ENCODE assay signal across 16 cellular contexts in the genomic region with DNA sequence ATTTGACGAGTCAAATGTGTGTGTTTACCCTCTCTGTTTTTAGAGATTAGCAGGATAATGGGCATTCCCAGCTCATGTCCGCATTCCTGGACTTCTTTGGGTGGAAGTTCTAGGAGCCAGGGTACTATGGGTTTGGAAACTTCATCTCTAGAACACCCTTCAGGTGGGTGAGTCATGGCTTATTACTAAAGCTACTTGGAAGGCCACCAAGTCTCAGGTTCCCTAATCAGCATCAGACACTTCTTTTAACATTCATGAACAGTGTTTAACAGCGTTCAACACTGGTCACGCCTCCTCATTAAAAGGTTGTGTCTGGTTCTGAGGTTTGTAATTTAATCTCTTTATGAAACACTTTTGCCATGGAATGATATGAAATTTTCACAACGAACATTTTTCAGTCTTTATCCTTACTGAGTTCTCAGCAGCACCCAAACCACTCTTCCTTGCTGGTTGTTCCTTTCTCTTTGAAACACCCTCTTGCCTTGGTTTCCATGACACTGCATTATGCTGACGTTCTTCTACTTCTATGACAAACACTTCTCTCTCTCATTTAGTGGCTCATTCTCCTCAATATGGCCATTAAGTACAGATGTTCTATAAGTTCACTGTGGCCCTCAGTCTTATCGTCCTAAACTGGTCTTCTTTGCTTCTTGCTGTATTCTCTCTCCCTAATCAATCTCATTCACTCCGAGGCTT. TPM values are rescaled to one million over a fixed set of nuclear protein-coding genes. Genes with fewer than 3 reads are reported as not detected.
DNase-seq lines count a peak whose midpoint lies in the region; ATAC-seq lines count a peak whose summit lies in the region.
"Had no signal": no experiment of that assay in that cellular context is flagged by ENCODE, and none has a peak within 500 bp of the region (broad histone marks: within the 10 kb centered on the region; RNA-seq: fewer than 3 reads in every experiment).

No MANE protein-coding gene starts in this region.

- no peak overlapping the region for H3K4me2 ChIP-seq in trophoblast cell (ENCODE audit: low read length)

- ATAC-seq in activated T-helper 17 cell treated with anti-CD3 and anti-CD28 coated beads, Interleukin-2, amount 50 U/mL, for 72 hours (replicated peaks) = peak; percentile 37
- ATAC-seq in HG02840 (IDR thresholded peaks at IDR 0.05; ENCODE audit: low FRiP score, unreplicated experiment) = no peak
- no peak for ATAC-seq in effector memory CD8-positive, alpha-beta T cell (replicated peaks)

- H3K79me1 ChIP-seq in trophoblast cell (ENCODE audit: low read length) = no peaks in the 10 kb centered on the region

- H3K9me3 Mint-ChIP-seq in activated T-helper 17 cell treated with anti-CD3 and anti-CD28 coated beads, Interleukin-2, amount 50 U/mL, for 72 hours = no peaks in the 10 kb centered on the region
- no peaks in the 10 kb centered on the region for H3K9me3 Mint-ChIP-seq in effector memory CD8-positive, alpha-beta T cell
- H3K9me3 Mint-ChIP-seq: immature natural killer cell had no signal

- H3K79me2 ChIP-seq in trophoblast cell (ENCODE audit: control insufficient read depth, insufficient read depth, low read length, poor library complexity) = no peaks in the 10 kb centered on the region

- DNase-seq in H4 (ENCODE audit: low spot score) (peak; percentile 50), LoVo (ENCODE audit: low spot score) (peak; percentile 78), trophoblast cell (peak; percentile 45 to 70)
- no peak for DNase-seq in activated CD8-positive, alpha-beta memory T cell treated with anti-CD3 and anti-CD28 coated beads for 24 hours
- no peak for DNase-seq in effector memory CD8-positive, alpha-beta T cell
- DNase-seq: activated effector memory CD4-positive, alpha-beta T cell treated with Interleukin-2 at 50 U/mL for 16 hours; AML-193; central memory CD4-positive, alpha-beta T cell; esophagus squamous epithelium; immature natural killer cell; naive B cell; NCI-H146; NCI-H526 had no signal

- no peak overlapping the region for H3K23ac ChIP-seq in trophoblast cell (ENCODE audit: low read length)

- no peak overlapping the region for H3K4me3 Mint-ChIP-seq in activated T-helper 17 cell treated with anti-CD3 and anti-CD28 coated beads, Interleukin-2, amount 50 U/mL, for 72 hours
- no peak overlapping the region for H3K4me3 Mint-ChIP-seq in effector memory CD8-positive, alpha-beta T cell
- H3K4me3 Mint-ChIP-seq: immature natural killer cell, naive B cell had no signal

- H3K4me1 ChIP-seq in trophoblast cell (ENCODE audit: control insufficient read depth in 1 of 2, insufficient read depth in 2 of 2, low read length in 2 of 2) = no peaks in the 10 kb centered on the region
- H3K4me1 ChIP-seq: vagina had no signal

- no peak overlapping the region for H3K27ac Mint-ChIP-seq in activated T-helper 17 cell treated with anti-CD3 and anti-CD28 coated beads, Interleukin-2, amount 50 U/mL, for 72 hours
- H3K27ac Mint-ChIP-seq in effector memory CD8-positive, alpha-beta T cell = no peak overlapping the region
- H3K27ac Mint-ChIP-seq: immature natural killer cell, naive B cell had no signal

- no peak overlapping the region for H3K4ac ChIP-seq in trophoblast cell (ENCODE audit: low read depth, low read length)

- no peak overlapping the region for H4K91ac ChIP-seq in trophoblast cell (ENCODE audit: low read depth, low read length)

- no peak overlapping the region for H4K8ac ChIP-seq in trophoblast cell (ENCODE audit: low read depth, low read length)

- H3K36me3 ChIP-seq in trophoblast cell (ENCODE audit: control insufficient read depth in 1 of 2, insufficient read depth in 2 of 2, low read length in 2 of 2) = no peaks in the 10 kb centered on the region
- H3K36me3 ChIP-seq: esophagus squamous epithelium, vagina had no signal

- peaks cover 8% of the 10 kb centered on the region for H3K4me1 Mint-ChIP-seq in activated T-helper 17 cell treated with anti-CD3 and anti-CD28 coated beads, Interleukin-2, amount 50 U/mL, for 72 hours
- no peaks in the 10 kb centered on the region for H3K4me1 Mint-ChIP-seq in effector memory CD8-positive, alpha-beta T cell (ENCODE audit: low read depth in 2 of 2)

- H3K27ac ChIP-seq in trophoblast cell (ENCODE audit: low read depth, low read length) = no peak overlapping the region
- H3K27ac ChIP-seq: esophagus squamous epithelium, vagina had no signal

- H3K14ac ChIP-seq in trophoblast cell (ENCODE audit: low read length) = no peak overlapping the region

- no peak overlapping the region for H2BK120ac ChIP-seq in trophoblast cell (ENCODE audit: insufficient read depth, low read length, poor library complexity)

- WGBS in trophoblast cell (ENCODE audit: extremely low coverage, insufficient coverage, insufficient read length) = no CpG with 5 or more reads among the region's 8 CpGs

- H2AFZ ChIP-seq in trophoblast cell (ENCODE audit: insufficient read depth, low read length, poor library complexity) = no peak overlapping the region

- no peaks in the 10 kb centered on the region for H3K36me3 Mint-ChIP-seq in activated T-helper 17 cell treated with anti-CD3 and anti-CD28 coated beads, Interleukin-2, amount 50 U/mL, for 72 hours (ENCODE audit: low read depth)
- no peaks in the 10 kb centered on the region for H3K36me3 Mint-ChIP-seq in effector memory CD8-positive, alpha-beta T cell (ENCODE audit: insufficient read depth)
- H3K36me3 Mint-ChIP-seq: immature natural killer cell, naive B cell had no signal

- H3K27me3 ChIP-seq in trophoblast cell (ENCODE audit: insufficient read depth, low read length) = no peaks in the 10 kb centered on the region
- H3K27me3 ChIP-seq: esophagus squamous epithelium, vagina had no signal

- no peak overlapping the region for H2BK5ac ChIP-seq in trophoblast cell (ENCODE audit: low read depth, low read length, poor library complexity)

- no peaks in the 10 kb centered on the region for H3K27me3 Mint-ChIP-seq in activated T-helper 17 cell treated with anti-CD3 and anti-CD28 coated beads, Interleukin-2, amount 50 U/mL, for 72 hours
- H3K27me3 Mint-ChIP-seq in effector memory CD8-positive, alpha-beta T cell = no peaks in the 10 kb centered on the region

- no peak overlapping the region for H3K9ac ChIP-seq in trophoblast cell (ENCODE audit: low read length)

- H3K18ac ChIP-seq in trophoblast cell (ENCODE audit: low read length) = no peak overlapping the region

- H3K4me3 ChIP-seq in trophoblast cell (ENCODE audit: low read depth, low read length) = no peak overlapping the region
- H3K4me3 ChIP-seq: esophagus squamous epithelium, vagina had no signal

- no peak overlapping the region for H4K12ac ChIP-seq in trophoblast cell (ENCODE audit: low read depth, low read length)

- no peaks in the 10 kb centered on the region for H3K9me3 ChIP-seq in trophoblast cell (ENCODE audit: insufficient read depth, low read depth, low read length)
- H3K9me3 ChIP-seq: esophagus squamous epithelium, vagina had no signal

- no peak overlapping the region for H2AK5ac ChIP-seq in trophoblast cell (ENCODE audit: low read length)

- no peak overlapping the region for H2BK12ac ChIP-seq in trophoblast cell (ENCODE audit: low read length)

RNA-seq across cellular contexts. Expression of gene MMADHC, which starts 49.3 kb away (rescaled TPM):
- 258 and 263 TPM in 2 replicates for total RNA-seq in H4 (2014; rRNA removed; shearing (Covaris generic))
- 100 to 1,000 TPM in 1 of 2 donors, 10 to 100 TPM in 1; 99.4 to 120 TPM for total RNA-seq in activated T-helper 17 cell treated with anti-CD3 and anti-CD28 coated beads, Interleukin-2, amount 50 U/mL, for 72 hours
- 108 and 113 TPM in 2 replicates for polyA plus RNA-seq in trophoblast cell (2013)

Comparison
In these comparisons a context has a peak if more than half of its experiments do, and no peak if none do; other contexts are left out.
1. DNase-seq: peak in H4 (single experiment), LoVo (single experiment) and trophoblast cell (2 of 2); none in activated CD8-positive, alpha-beta memory T cell treated with anti-CD3 and anti-CD28 coated beads for 24 hours (single experiment) and effector memory CD8-positive, alpha-beta T cell (0 of 3).